ENCODE assay signal across 1 cellular context in genomic region chr14:64232095-64232830, GRCh38.
TF ChIP-seq lines count a peak whose summit lies in the region.

No MANE protein-coding gene starts in this region.

TF ChIP-seq in WTC11, 78 proteins besides CTCF, POLR2A, EP300 and RAD21 (continued from another document):
- TF ChIP-seq E2F1 (CRISPR knock-in tag; IDR thresholded peaks at IDR 0.05) (no peak), HMGA2 (CRISPR knock-in tag; IDR thresholded peaks at IDR 0.05) (no peak), GRHL2 (CRISPR knock-in tag; IDR thresholded peaks at IDR 0.05; ENCODE audit: insufficient replicate concordance, severe bottlenecking) (no peak), SOX15 (CRISPR knock-in tag; IDR thresholded peaks at IDR 0.05) (no peak), FOXP4 (CRISPR knock-in tag; IDR thresholded peaks at IDR 0.05) (no peak)
